In the genomic region with DNA sequence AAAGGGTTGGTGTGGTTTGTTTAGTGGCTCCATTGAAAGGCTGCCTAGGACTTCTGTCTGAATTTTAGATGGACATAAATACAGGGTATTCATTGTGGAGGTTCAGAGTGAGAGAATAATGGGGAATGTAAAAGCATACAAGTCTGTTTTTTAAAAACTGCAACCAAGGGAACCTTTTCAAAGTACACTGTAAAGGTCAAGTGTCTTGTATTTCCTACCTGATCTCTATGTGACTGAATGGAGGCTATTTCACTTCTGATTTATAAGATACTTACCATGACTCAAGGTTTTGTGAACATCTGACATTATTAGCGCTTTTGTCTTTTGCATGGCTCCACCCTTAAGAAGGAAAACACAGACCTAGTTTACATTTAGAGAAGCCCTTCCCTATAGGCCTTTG, we compare ENCODE assay signal across 28 cellular contexts.
A peak's percentile ranks its signal among the peaks of the same experiment; 100 is the strongest.
DNase-seq lines count a peak whose midpoint lies in the region; ATAC-seq and TF ChIP-seq lines count a peak whose summit lies in the region.
"Had no signal": no experiment of that assay in that cellular context is flagged by ENCODE, and none has a peak within 500 bp of the region (broad histone marks: within the 10 kb centered on the region; RNA-seq: fewer than 3 reads in every experiment).

No MANE protein-coding gene starts in this region.

- H3K27ac ChIP-seq in cardiac muscle cell, result peak overlapping the region; percentile 52
- H3K27ac ChIP-seq: BLaER1, left ventricle myocardium inferior, right lobe of liver, SJCRH30, transverse colon, WERI-Rb-1 had no signal

- ATAC-seq in left cardiac atrium, result no peak
- no peak for ATAC-seq in HG03571 (IDR thresholded peaks at IDR 0.05; ENCODE audit: unreplicated experiment)
- ATAC-seq in HG03045 (IDR thresholded peaks at IDR 0.05; ENCODE audit: unreplicated experiment), result no peak
- ATAC-seq: activated CD8-positive, alpha-beta memory T cell treated with anti-CD3 and anti-CD28 coated beads, Interleukin-2, amount 10 ng/mL, durations not matched to agents 7 days and 5 days; activated T-cell treated with anti-CD3 and anti-CD28 coated beads, Interleukin-2, amount 50 U/mL, for 72 hours; right lobe of liver had no signal

- no peaks in the 10 kb centered on the region for H3K9me3 Mint-ChIP-seq in stimulated activated naive CD8-positive, alpha-beta T cell treated with anti-CD3 and anti-CD28 coated beads, Interleukin-15, Interleukin-2, amounts not matched to agents 100 ng/mL and 50 ng/mL, for 24 hours
- H3K9me3 Mint-ChIP-seq: central memory CD8-positive, alpha-beta T cell had no signal

- H3K4me1 Mint-ChIP-seq in stimulated activated naive CD8-positive, alpha-beta T cell treated with anti-CD3 and anti-CD28 coated beads, Interleukin-15, Interleukin-2, amounts not matched to agents 100 ng/mL and 50 ng/mL, for 24 hours (ENCODE audit: low read depth), result peaks cover 77% of the 10 kb centered on the region

- peak overlapping the region; percentile 28 for H3K27ac Mint-ChIP-seq in stimulated activated naive CD8-positive, alpha-beta T cell treated with anti-CD3 and anti-CD28 coated beads, Interleukin-15, Interleukin-2, amounts not matched to agents 100 ng/mL and 50 ng/mL, for 24 hours
- H3K27ac Mint-ChIP-seq: activated CD4-positive, alpha-beta T cell treated with anti-CD3 and anti-CD28 coated beads, Interleukin-2, amount 10 ng/mL, durations not matched to agents 24 days and 14 days; activated CD8-positive, alpha-beta memory T cell treated with anti-CD3 and anti-CD28 coated beads, Interleukin-2, amount 10 ng/mL, durations not matched to agents 7 days and 5 days; activated T-cell treated with anti-CD3 and anti-CD28 coated beads, Interleukin-2, amount 50 U/mL, for 72 hours; endodermal cell had no signal

- H3K36me3 Mint-ChIP-seq in stimulated activated naive CD8-positive, alpha-beta T cell treated with anti-CD3 and anti-CD28 coated beads, Interleukin-15, Interleukin-2, amounts not matched to agents 100 ng/mL and 50 ng/mL, for 24 hours (ENCODE audit: low read depth), result peaks cover 13% of the 10 kb centered on the region

- DNase-seq in cardiac muscle cell (ENCODE audit: low read depth in 1 of 2, low spot score in 1 of 2) (no peak), left cardiac atrium (no peak), NCI-H2029 (lab: John Stamatoyannopoulos, UW) (peak; percentile 25), SK-MEL-5 (ENCODE audit: low read depth, low spot score) (peak; percentile 51)
- DNase-seq: activated CD4-positive, alpha-beta T cell treated with anti-CD3 and anti-CD28 coated beads, Interleukin-2, amount 10 ng/mL, durations not matched to agents 24 days and 14 days; activated CD8-positive, alpha-beta memory T cell treated with anti-CD3 and anti-CD28 coated beads, Interleukin-2, amount 10 ng/mL, durations not matched to agents 7 days and 5 days; activated naive CD4-positive, alpha-beta T cell; activated T-cell treated with anti-CD3 and anti-CD28 coated beads, Interleukin-2, amount 50 U/mL, for 72 hours; DMS79 treated with DMSO at 0.1 percent for 48 hours; endodermal cell; foreskin fibroblast; GDM1; Karpas-422; left ventricle myocardium inferior; mesenchymal stem cell; NCI-H526; right lobe of liver; SJCRH30; stimulated activated CD4-positive, alpha-beta T cell treated with anti-CD3 and anti-CD28 coated beads, Interleukin-12 subunit alpha, Interleukin-12 subunit beta, amount 100 ng/mL, for 4 hours; stimulated activated CD4-positive, alpha-beta T cell treated with anti-CD3 and anti-CD28 coated beads, Interleukin-2, amount 100 ng/mL, for 48 hours; T1000; transverse colon; WERI-Rb-1 had no signal

- H3K4me1 ChIP-seq in cardiac muscle cell (ENCODE audit: low read depth), result peaks cover 20% of the 10 kb centered on the region
- H3K4me1 ChIP-seq: SJCRH30 had no signal

- no peaks in the 10 kb centered on the region for H3K27me3 Mint-ChIP-seq in stimulated activated naive CD8-positive, alpha-beta T cell treated with anti-CD3 and anti-CD28 coated beads, Interleukin-15, Interleukin-2, amounts not matched to agents 100 ng/mL and 50 ng/mL, for 24 hours
- H3K27me3 Mint-ChIP-seq: activated CD4-positive, alpha-beta T cell treated with anti-CD3 and anti-CD28 coated beads, Interleukin-2, amount 10 ng/mL, durations not matched to agents 24 days and 14 days; activated CD8-positive, alpha-beta memory T cell treated with anti-CD3 and anti-CD28 coated beads, Interleukin-2, amount 10 ng/mL, durations not matched to agents 7 days and 5 days; central memory CD8-positive, alpha-beta T cell had no signal

- no peaks in the 10 kb centered on the region for H3K9me3 ChIP-seq in cardiac muscle cell (ENCODE audit: low read depth)
- H3K9me3 ChIP-seq: right lobe of liver, SJCRH30, transverse colon had no signal

- H3K27me3 ChIP-seq in cardiac muscle cell, result no peaks in the 10 kb centered on the region
- H3K27me3 ChIP-seq: BLaER1, right lobe of liver, SJCRH30, transverse colon had no signal

- no peak overlapping the region for H3K4me3 ChIP-seq in cardiac muscle cell
- H3K4me3 ChIP-seq: BLaER1, left ventricle myocardium inferior, right lobe of liver, SJCRH30, transverse colon had no signal

- no peak for TF ChIP-seq CTCF in cardiac muscle cell (IDR thresholded peaks at IDR 0.05; ENCODE audit: low read depth, low read length)

- intact Hi-C loops in left cardiac atrium (cut with DNase I), result no loop called here

- in situ Hi-C loops in SK-MEL-5 (cut with HindIII; ENCODE audit: low pct_unique_long_range_greater_than_20kb, low sequenced_read_pairs), result no loop called here

- H3K36me3 ChIP-seq in cardiac muscle cell, result no peaks in the 10 kb centered on the region
- H3K36me3 ChIP-seq: left ventricle myocardium inferior, right lobe of liver, SJCRH30, transverse colon, WERI-Rb-1 had no signal

- H3K4me3 Mint-ChIP-seq in stimulated activated naive CD8-positive, alpha-beta T cell treated with anti-CD3 and anti-CD28 coated beads, Interleukin-15, Interleukin-2, amounts not matched to agents 100 ng/mL and 50 ng/mL, for 24 hours, result no peak overlapping the region
- H3K4me3 Mint-ChIP-seq: activated CD4-positive, alpha-beta T cell treated with anti-CD3 and anti-CD28 coated beads, Interleukin-2, amount 10 ng/mL, durations not matched to agents 24 days and 14 days; activated CD8-positive, alpha-beta memory T cell treated with anti-CD3 and anti-CD28 coated beads, Interleukin-2, amount 10 ng/mL, durations not matched to agents 7 days and 5 days; activated T-cell treated with anti-CD3 and anti-CD28 coated beads, Interleukin-2, amount 50 U/mL, for 72 hours; central memory CD8-positive, alpha-beta T cell; endodermal cell had no signal

Comparison
In these comparisons a context has a peak if more than half of its experiments do, and no peak if none do; other contexts are left out.
1. DNase-seq: peak in NCI-H2029 (single experiment) and SK-MEL-5 (single experiment); none in cardiac muscle cell (0 of 2) and left cardiac atrium (single experiment).